In the genomic region with DNA sequence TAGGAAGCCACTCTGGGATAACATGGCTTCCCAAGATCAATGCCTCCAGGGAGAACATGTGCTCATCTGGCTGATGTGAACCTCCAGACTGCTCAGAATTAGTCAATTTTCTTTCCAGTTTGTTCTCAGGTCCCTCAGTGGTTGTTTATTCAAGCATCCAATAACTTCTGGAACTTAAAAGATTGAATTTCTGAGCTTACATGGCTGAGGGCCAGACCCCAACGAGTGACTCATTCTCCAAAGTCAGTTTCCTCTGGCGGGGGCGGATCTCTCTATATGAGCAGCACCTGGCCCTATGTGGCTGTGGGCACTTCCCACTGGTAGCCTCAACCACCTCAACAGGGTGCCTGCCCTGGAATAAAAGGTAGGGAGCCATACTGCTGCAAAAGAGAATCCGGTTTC, we compare ENCODE assay signal across 9 cellular contexts. TPM values are rescaled to one million over a fixed set of nuclear protein-coding genes. Genes with fewer than 3 reads are reported as not detected.
DNase-seq lines count a peak whose midpoint lies in the region; ATAC-seq, FAIRE-seq and TF ChIP-seq lines count a peak whose summit lies in the region.
"Had no signal": no experiment of that assay in that cellular context is flagged by ENCODE, and none has a peak within 500 bp of the region (broad histone marks: within the 10 kb centered on the region; RNA-seq: fewer than 3 reads in every experiment).

No MANE protein-coding gene starts in this region.

- intact Hi-C loops in dorsolateral prefrontal cortex (cut with DNase I), result loop anchor here in 1 of 2 donors (10.0 kb wide), 1 partner anchor 102 kb away; no protein-coding TSS in a partner anchor

- POLR2A ChIA-PET in GM10248 (lab: Yijun Ruan, JAX), result no interaction called here

- ATAC-seq in GM18511 (IDR thresholded peaks at IDR 0.05; ENCODE audit: unreplicated experiment) (no peak), HG02885 (IDR thresholded peaks at IDR 0.05; ENCODE audit: poor library complexity, unreplicated experiment) (no peak)

- no peaks in the 10 kb centered on the region for H3K27me3 ChIP-seq in dorsolateral prefrontal cortex

- no peak for FAIRE-seq in RCC 7860 (lab: Jason Lieb, UNC)

- TF ChIP-seq CTCF in dorsolateral prefrontal cortex (IDR thresholded peaks at IDR 0.05 in 54 of 56, conservative IDR thresholded peaks at IDR 0.05 in 2 of 56; ENCODE audit: low read depth in 1 of 56, partially characterized antibody in 56 of 56), result no peak
- TF ChIP-seq CTCF in GM10248 (IDR thresholded peaks at IDR 0.05; ENCODE audit: control extremely low read depth, extremely low read depth, low read depth, missing control alignments), result no peak

- no peak overlapping the region for H3K4me3 ChIP-seq in dorsolateral prefrontal cortex

- DNase-seq in GOT3 (lab: John Stamatoyannopoulos, UW), result peak; percentile 24
- peak; percentile 8 for DNase-seq in RCC 7860 (ENCODE audit: low spot score)
- DNase-seq in dorsolateral prefrontal cortex, result peak in 8 of 10 donors; percentile 36 to 78 (median 64)
- DNase-seq in stimulated activated CD4-positive, alpha-beta T cell treated with anti-CD3 and anti-CD28 coated beads, Interleukin-2, amount 100 ng/mL, for 24 hours, result peak; percentile 44 to 64
- no peak for DNase-seq in GM10248 (ENCODE audit: extremely low spot score)
- no peak for DNase-seq in NAMALWA (ENCODE audit: low spot score)

- peak overlapping the region in 44 of 59 donors; percentile 2 to 85 (median 56) for H3K27ac ChIP-seq in dorsolateral prefrontal cortex

- CTCF ChIA-PET in GM10248 (lab: Yijun Ruan, JAX), result no interaction called here

RNA-seq across cellular contexts. Expression of a gene that starts 34.0 kb away (rescaled TPM):
- total RNA-seq in dorsolateral prefrontal cortex, result 1 to 10 TPM in 34 of 120 experiments, under 1 TPM in 42, not detected in 44; 0.56 to 2.5 (median 0.97) TPM
- total RNA-seq: T-cell had no signal

Comparison
In these comparisons a context has a peak if more than half of its experiments do, and no peak if none do; other contexts are left out.
1. DNase-seq: peak in GOT3 (single experiment), RCC 7860 (single experiment), dorsolateral prefrontal cortex (8 of 10) and stimulated activated CD4-positive, alpha-beta T cell treated with anti-CD3 and anti-CD28 coated beads, Interleukin-2, amount 100 ng/mL, for 24 hours (2 of 2); none in GM10248 (single experiment) and NAMALWA (single experiment).